21 cellular contexts compared by ENCODE assay signal in the genomic region with DNA sequence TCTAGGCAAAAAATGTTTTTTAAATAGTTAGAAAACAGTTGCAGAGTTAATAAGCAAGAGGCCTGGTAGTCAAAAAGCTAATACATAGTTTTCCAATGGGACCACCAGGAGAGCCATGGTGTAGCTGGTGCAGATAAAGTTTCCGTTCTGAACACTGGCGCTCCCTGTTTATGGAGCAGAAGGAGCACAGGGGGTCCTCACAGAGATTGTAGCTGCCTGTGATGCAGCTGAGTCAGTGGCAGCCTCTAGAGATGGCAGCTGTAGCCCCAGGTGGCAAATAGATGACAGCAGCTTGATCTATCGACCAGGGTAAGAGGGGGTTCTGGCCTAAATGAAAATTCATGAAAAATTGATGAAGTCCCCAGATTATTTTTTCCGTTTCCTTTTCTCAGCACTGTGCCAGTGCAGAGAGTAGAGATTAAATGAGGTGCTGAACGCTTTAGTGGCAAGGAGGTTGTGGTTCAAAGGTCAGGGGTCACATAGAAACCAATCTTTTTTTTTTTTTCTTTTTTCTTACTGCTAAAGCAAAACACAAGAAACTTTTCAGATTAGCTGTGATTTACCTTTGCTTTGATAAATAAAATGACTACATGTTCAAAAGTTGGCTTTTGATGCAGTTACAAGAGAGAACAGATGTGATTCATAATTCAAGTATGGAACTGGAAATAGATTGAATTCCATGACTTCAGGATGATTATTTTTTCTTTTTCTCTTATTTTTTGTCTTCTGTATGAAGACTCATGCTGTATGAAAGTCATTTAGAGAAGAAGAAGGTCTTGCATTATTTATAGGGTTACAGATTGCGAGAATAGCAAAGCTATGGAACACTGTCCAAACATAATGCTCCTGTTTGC.
DNase-seq lines count a peak whose midpoint lies in the region; TF ChIP-seq lines count a peak whose summit lies in the region.
"Had no signal": no experiment of that assay in that cellular context is flagged by ENCODE, and none has a peak within 500 bp of the region (broad histone marks: within the 10 kb centered on the region; RNA-seq: fewer than 3 reads in every experiment).

No MANE protein-coding gene starts in this region.

- H3K27ac Mint-ChIP-seq in nephron progenitor cell (peak overlapping the region; percentile 12), HFFc6 (no peak overlapping the region)
- H3K27ac Mint-ChIP-seq: naive thymus-derived CD8-positive, alpha-beta T cell had no signal

- H3K36me3 Mint-ChIP-seq in nephron progenitor cell (ENCODE audit: low read depth) (peaks cover 8% of the 10 kb centered on the region), HFFc6 (ENCODE audit: low read depth) (peaks cover 7% of the 10 kb centered on the region; the same call in 1 of the 2 replicates)
- H3K36me3 Mint-ChIP-seq: naive thymus-derived CD8-positive, alpha-beta T cell had no signal

- H3K9me3 Mint-ChIP-seq in nephron progenitor cell (no peaks in the 10 kb centered on the region), HFFc6 (peaks cover 33% of the 10 kb centered on the region)

- H3K4me1 Mint-ChIP-seq in nephron progenitor cell (peaks cover 24% of the 10 kb centered on the region), HFFc6 (ENCODE audit: low read depth) (no peaks in the 10 kb centered on the region)
- H3K4me1 Mint-ChIP-seq: naive thymus-derived CD8-positive, alpha-beta T cell had no signal

- H3K27me3 Mint-ChIP-seq in nephron progenitor cell (ENCODE audit: low read depth, poor library complexity) = no peaks in the 10 kb centered on the region
- no peaks in the 10 kb centered on the region for H3K27me3 Mint-ChIP-seq in HFFc6 (ENCODE audit: insufficient read depth)
- H3K27me3 Mint-ChIP-seq: naive thymus-derived CD8-positive, alpha-beta T cell had no signal

- DNase-seq in HCEC 1CT = peak; percentile 21
- peak; percentile 41 to 75 for DNase-seq in NCI-H524 (lab: John Stamatoyannopoulos, UW)
- peak; percentile 13 for DNase-seq in brain pericyte (ENCODE audit: low read depth, low spot score)
- no peak for DNase-seq in nephron progenitor cell
- DNase-seq in NCI-H1436 (lab: John Stamatoyannopoulos, UW) = no peak
- DNase-seq in NCI-H1048 (lab: John Stamatoyannopoulos, UW) = no peak
- no peak for DNase-seq in HFFc6
- DNase-seq in RWPE1 (ENCODE audit: low spot score) = no peak
- DNase-seq: amniotic stem cell; naive thymus-derived CD8-positive, alpha-beta T cell; NCI-H1092; NCI-H446; OCI-M1; psoas muscle; stimulated activated naive CD4-positive, alpha-beta T cell; T-helper 9 cell; tibial artery had no signal

- no peak overlapping the region for H3K4me3 Mint-ChIP-seq in nephron progenitor cell
- no peak overlapping the region for H3K4me3 Mint-ChIP-seq in HFFc6
- H3K4me3 Mint-ChIP-seq: naive thymus-derived CD8-positive, alpha-beta T cell had no signal

- POLR2A ChIA-PET in RWPE1 (lab: Yijun Ruan, JAX; ENCODE audit: low non-redundant PET) = no interaction called here

- H3K27ac ChIP-seq in RWPE1 = no peak overlapping the region
- H3K27ac ChIP-seq: BLaER1, coronary artery, HL-60, psoas muscle, SJSA1, tibial artery had no signal

- CTCF ChIA-PET in RWPE1 (lab: Yijun Ruan, JAX) = no interaction called here

- TF ChIP-seq CTCF in nephron progenitor cell (IDR thresholded peaks at IDR 0.05) = no peak
- TF ChIP-seq CTCF in HFFc6 (IDR thresholded peaks at IDR 0.05) = no peak
- no peak for TF ChIP-seq CTCF in RWPE1 (conservative IDR thresholded peaks at IDR 0.05; ENCODE audit: low read depth)

Comparison
In these comparisons a context has a peak if more than half of its experiments do, and no peak if none do; other contexts are left out.
1. DNase-seq: peak in HCEC 1CT (single experiment), NCI-H524 (2 of 2) and brain pericyte (single experiment); none in nephron progenitor cell (single experiment), NCI-H1436 (single experiment), NCI-H1048 (single experiment), HFFc6 (single experiment) and RWPE1 (single experiment).